In the genomic region with DNA sequence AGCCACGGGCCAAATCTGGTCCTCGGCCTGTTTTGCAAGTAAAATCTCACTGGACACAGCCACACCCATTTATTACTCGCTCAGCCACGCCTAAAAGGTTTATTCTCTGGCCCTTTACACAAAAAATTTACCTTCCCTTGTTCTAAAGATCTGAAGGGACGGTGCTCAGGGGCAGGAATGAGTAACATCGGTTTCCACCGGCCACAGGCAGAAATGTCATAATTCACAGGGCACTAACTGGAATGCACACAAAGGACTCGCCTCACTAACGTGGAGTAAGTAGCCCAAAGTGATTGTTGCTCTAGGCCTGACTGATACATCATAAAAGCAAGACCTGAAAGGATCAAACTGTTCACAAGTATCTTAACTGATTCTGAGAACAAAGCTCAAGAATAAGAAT, we compare ENCODE assay signal across 9 cellular contexts. TPM values are rescaled to one million over a fixed set of nuclear protein-coding genes. Genes with fewer than 3 reads are reported as not detected.
DNase-seq lines count a peak whose midpoint lies in the region; ATAC-seq and TF ChIP-seq lines count a peak whose summit lies in the region.
"Had no signal": no experiment of that assay in that cellular context is flagged by ENCODE, and none has a peak within 500 bp of the region (broad histone marks: within the 10 kb centered on the region; RNA-seq: fewer than 3 reads in every experiment).

No MANE protein-coding gene starts in this region.

- peaks cover 25% of the 10 kb centered on the region for H3K4me1 Mint-ChIP-seq in activated CD4-positive, alpha-beta memory T cell treated with anti-CD3 and anti-CD28 coated beads for 36 hours (ENCODE audit: low read depth)
- peaks cover 18% of the 10 kb centered on the region for H3K4me1 Mint-ChIP-seq in chondrocyte (ENCODE audit: low read depth)

- 57 to 66% methylated on average over 9 of the region's 9 CpGs for WGBS in heart right ventricle, 2 donors
- 55 to 70% methylated on average over 7 to 9 of the region's 9 CpGs for WGBS in upper lobe of left lung, 2 donors

- POLR2A ChIA-PET in activated CD4-positive, alpha-beta memory T cell treated with anti-CD3 and anti-CD28 coated beads for 36 hours (lab: Charles Lee) = interaction anchor here (2.4 kb wide), 1 partner anchor 9 kb away, joined by 21 read pairs; the partner anchor contains the start of gene TCF25

- H3K27ac ChIP-seq in heart right ventricle (peak overlapping the region in 9 of 10 donors; percentile 45 to 87 (median 79)), upper lobe of left lung (peak overlapping the region; percentile 74 to 85 (median 78))

- peaks cover 0 to 12% (median 7%) of the 10 kb centered on the region in 11 donors for H3K9me3 ChIP-seq in heart right ventricle
- H3K9me3 ChIP-seq in upper lobe of left lung = peaks cover 0 to 8% (median 6%) of the 10 kb centered on the region in 4 donors
- no peaks in the 10 kb centered on the region for H3K9me3 ChIP-seq in BE2C

- no peaks in the 10 kb centered on the region for H3K27me3 Mint-ChIP-seq in activated CD4-positive, alpha-beta memory T cell treated with anti-CD3 and anti-CD28 coated beads for 36 hours
- no peaks in the 10 kb centered on the region for H3K27me3 Mint-ChIP-seq in chondrocyte (ENCODE audit: low read depth)

- CTCF ChIA-PET in activated CD4-positive, alpha-beta memory T cell treated with anti-CD3 and anti-CD28 coated beads for 36 hours (lab: Charles Lee) = interaction anchor here (1.0 to 5.9 kb wide), 7 partner anchors 8 to 164 kb away, joined by 4 to 81 read pairs (median 6); partner anchors contain the start of genes SPATA2L and TCF25

- no peak for TF ChIP-seq EP300 in upper lobe of left lung (IDR thresholded peaks at IDR 0.05)

- H3K4me3 ChIP-seq in heart right ventricle (peak overlapping the region in 3 of 10 donors; percentile 18 to 24 (median 22)), upper lobe of left lung (peak overlapping the region in 2 of 4 donors; percentile 8 to 21), BE2C (ENCODE audit: low read depth, low read length) (no peak overlapping the region)

- no peak for TF ChIP-seq CTCF in heart right ventricle (IDR thresholded peaks at IDR 0.05)
- TF ChIP-seq CTCF in upper lobe of left lung (IDR thresholded peaks at IDR 0.05) = no peak
- TF ChIP-seq CTCF in BE2C (IDR thresholded peaks at IDR 0.05; ENCODE audit: low read depth, low read length) = no peak
- TF ChIP-seq CTCF in chondrocyte (IDR thresholded peaks at IDR 0.05) = no peak

- DNase-seq in heart right ventricle (no peak), left ventricle myocardium superior (no peak), kidney tubule cell (ENCODE audit: low spot score) (peak; percentile 17), upper lobe of left lung (no peak), BE2C (no peak), RPMI8226 (no peak), chondrocyte (ENCODE audit: low spot score) (no peak)
- DNase-seq in activated CD4-positive, alpha-beta memory T cell treated with anti-CD3 and anti-CD28 coated beads for 36 hours = peak; percentile 56
- DNase-seq: NCI-H2029 had no signal

- H3K27me3 ChIP-seq in heart right ventricle (no peaks in the 10 kb centered on the region), upper lobe of left lung (no peaks in the 10 kb centered on the region), BE2C (no peaks in the 10 kb centered on the region)

- H3K4me3 Mint-ChIP-seq in activated CD4-positive, alpha-beta memory T cell treated with anti-CD3 and anti-CD28 coated beads for 36 hours = no peak overlapping the region
- H3K4me3 Mint-ChIP-seq in chondrocyte (ENCODE audit: unreplicated experiment) = no peak overlapping the region

- intact Hi-C loops in heart right ventricle (cut with DNase I) = loop anchor here in 7 of 10 donors (5.0 to 10.0 kb wide), 7 partner anchors 67 to 162 kb away; partner anchors contain the start of gene SPATA2L (in 2 of the 7)
- intact Hi-C loops in left ventricle myocardium superior (cut with micrococcal nuclease) = no loop called here
- intact Hi-C loops in activated CD4-positive, alpha-beta memory T cell treated with anti-CD3 and anti-CD28 coated beads for 36 hours (cut with micrococcal nuclease) = loop anchor here (1.0 to 5.0 kb wide), 2 partner anchors 10 to 142 kb away; partner anchors contain the start of genes VPS9D1 and ZNF276

- TF ChIP-seq POLR2A in upper lobe of left lung (IDR thresholded peaks at IDR 0.05) = no peak

- ATAC-seq in heart right ventricle = peak in 2 of 8 donors; percentile 6 to 11
- ATAC-seq in left ventricle myocardium superior = no peak
- no peak for ATAC-seq in upper lobe of left lung (ENCODE audit: low FRiP score in 2 of 2)

- no peaks in the 10 kb centered on the region for H3K36me3 ChIP-seq in heart right ventricle
- no peaks in the 10 kb centered on the region for H3K36me3 ChIP-seq in upper lobe of left lung
- no peaks in the 10 kb centered on the region for H3K36me3 ChIP-seq in BE2C

- H3K27ac Mint-ChIP-seq in activated CD4-positive, alpha-beta memory T cell treated with anti-CD3 and anti-CD28 coated beads for 36 hours = peak overlapping the region; percentile 82
- no peak overlapping the region for H3K27ac Mint-ChIP-seq in chondrocyte (ENCODE audit: unreplicated experiment)

- H3K4me1 ChIP-seq in heart right ventricle (peaks cover 0 to 32% (median 21%) of the 10 kb centered on the region in 9 donors), upper lobe of left lung (peaks cover 16 to 26% (median 21%) of the 10 kb centered on the region in 4 donors), BE2C (no peaks in the 10 kb centered on the region)

- H3K36me3 Mint-ChIP-seq in activated CD4-positive, alpha-beta memory T cell treated with anti-CD3 and anti-CD28 coated beads for 36 hours = peaks cover 10% of the 10 kb centered on the region
- H3K36me3 Mint-ChIP-seq in chondrocyte (ENCODE audit: low read depth) = peaks cover 1% of the 10 kb centered on the region

- H3K9me3 Mint-ChIP-seq in activated CD4-positive, alpha-beta memory T cell treated with anti-CD3 and anti-CD28 coated beads for 36 hours = peaks cover 9% of the 10 kb centered on the region
- peaks cover 5% of the 10 kb centered on the region for H3K9me3 Mint-ChIP-seq in chondrocyte (ENCODE audit: low read depth)

RNA-seq across cellular contexts. Expression of gene TCF25, which starts 9.0 kb away (rescaled TPM):
- total RNA-seq in heart right ventricle (100 to 1,000 TPM in 3 of 10 donors, 10 to 100 TPM in 7; 77.5 to 112 (median 94.8) TPM), left ventricle myocardium superior (86.3 TPM), upper lobe of left lung (1,000 to 10,000 TPM in 1 of 6 donors, 100 to 1,000 TPM in 5; 132 to 1,060 (median 211) TPM), chondrocyte (200 to 237 TPM (median 212 TPM) in 3 replicates)
- 100 to 1,000 TPM in 1 of 2 donors, 10 to 100 TPM in 1; 88.3 to 101 TPM for polyA plus RNA-seq in heart right ventricle
- 100 to 1,000 TPM; 139 to 147 TPM for total RNA-seq in activated CD4-positive, alpha-beta memory T cell treated with anti-CD3 and anti-CD28 coated beads for 36 hours
- 410 TPM for polyA plus RNA-seq in BE2C (2012; ENCODE audit: insufficient read depth, insufficient read length, low read depth)

RNA-seq across cellular contexts. Expression of gene SPIRE2, which starts 36.1 kb away (rescaled TPM):
- total RNA-seq in heart right ventricle (1 to 10 TPM in 6 of 10 donors, under 1 TPM in 4; 0.46 to 1.9 (median 1.2) TPM), left ventricle myocardium superior (0.77 TPM), upper lobe of left lung (10 to 100 TPM in 4 of 6 donors, 1 to 10 TPM in 2; 6.1 to 52.4 (median 14.7) TPM), chondrocyte (1.4 to 3.2 TPM (median 1.4 TPM) in 3 replicates)
- 1 to 10 TPM in 1 of 2 donors, under 1 TPM in 1; 0.52 to 1.5 TPM for polyA plus RNA-seq in heart right ventricle
- total RNA-seq in activated CD4-positive, alpha-beta memory T cell treated with anti-CD3 and anti-CD28 coated beads for 36 hours = 1 to 10 TPM in 1 of 2 experiments, under 1 TPM in 1; 0.63 to 1.4 TPM
- polyA plus RNA-seq in BE2C (2012; ENCODE audit: insufficient read depth, insufficient read length, low read depth) = 11.5 TPM

RNA-seq across cellular contexts. Expression of gene FANCA, which starts 48.0 kb away (rescaled TPM):
- total RNA-seq in heart right ventricle = 100 to 1,000 TPM in 1 of 10 donors, 1 to 10 TPM in 9; 1.0 to 101 (median 2.0) TPM
- polyA plus RNA-seq in heart right ventricle = 1 to 10 TPM; 2.8 to 4.0 TPM
- total RNA-seq in left ventricle myocardium superior = 1.2 TPM
- 100 to 1,000 TPM in 1 of 2 experiments, 10 to 100 TPM in 1; 99.4 to 103 TPM for total RNA-seq in activated CD4-positive, alpha-beta memory T cell treated with anti-CD3 and anti-CD28 coated beads for 36 hours
- total RNA-seq in upper lobe of left lung = 10 to 100 TPM in 4 of 6 donors, 1 to 10 TPM in 2; 5.5 to 25.1 (median 12.1) TPM
- 28.5 TPM for polyA plus RNA-seq in BE2C (2012; ENCODE audit: insufficient read depth, insufficient read length, low read depth)
- total RNA-seq in chondrocyte = 5.9 to 20.2 TPM (median 6.5 TPM) in 3 replicates

RNA-seq across cellular contexts. Expression of gene MC1R, which starts 54.2 kb away (rescaled TPM):
- total RNA-seq in heart right ventricle = 1 to 10 TPM in 6 of 10 donors, under 1 TPM in 4; 0.64 to 2.0 (median 1.3) TPM
- 1 to 10 TPM; 1.6 to 4.5 TPM for polyA plus RNA-seq in heart right ventricle
- 1.1 TPM for total RNA-seq in left ventricle myocardium superior
- total RNA-seq in activated CD4-positive, alpha-beta memory T cell treated with anti-CD3 and anti-CD28 coated beads for 36 hours = 1 to 10 TPM in 1 of 2 experiments, under 1 TPM in 1; 0.85 to 1.3 TPM
- total RNA-seq in upper lobe of left lung = 10 to 100 TPM in 2 of 6 donors, 1 to 10 TPM in 4; 4.9 to 44.0 (median 7.0) TPM
- polyA plus RNA-seq in BE2C (2012; ENCODE audit: insufficient read depth, insufficient read length, low read depth) = 35.3 TPM
- 3.2 to 7.9 TPM (median 4.2 TPM) in 3 replicates for total RNA-seq in chondrocyte

RNA-seq across cellular contexts. Expression of gene TUBB3, which starts 58.7 kb away (rescaled TPM):
- 1 to 10 TPM in 5 of 10 donors, under 1 TPM in 5; 0.53 to 7.6 (median 0.96) TPM for total RNA-seq in heart right ventricle
- 10 to 100 TPM in 1 of 2 donors, under 1 TPM in 1; 0.59 to 10.6 TPM for polyA plus RNA-seq in heart right ventricle
- 1.8 TPM for total RNA-seq in left ventricle myocardium superior
- total RNA-seq in activated CD4-positive, alpha-beta memory T cell treated with anti-CD3 and anti-CD28 coated beads for 36 hours = 1 to 10 TPM in 1 of 2 experiments, under 1 TPM in 1; 0.99 to 1.4 TPM
- total RNA-seq in upper lobe of left lung = 1 to 10 TPM in 3 of 6 donors, under 1 TPM in 2, not detected in 1; 0.33 to 9.2 (median 2.1) TPM
- 710 TPM for polyA plus RNA-seq in BE2C (2012; ENCODE audit: insufficient read depth, insufficient read length, low read depth)
- total RNA-seq in chondrocyte = 97.1 to 117 TPM (median 104 TPM) in 3 replicates

Comparison
In these comparisons a context has a peak if more than half of its experiments do, and no peak if none do; other contexts are left out.
1. DNase-seq: peak in activated CD4-positive, alpha-beta memory T cell treated with anti-CD3 and anti-CD28 coated beads for 36 hours (single experiment) and kidney tubule cell (single experiment); none in heart right ventricle (0 of 2), left ventricle myocardium superior (single experiment), upper lobe of left lung (0 of 2), BE2C (single experiment), RPMI8226 (single experiment) and chondrocyte (single experiment).